In the genomic region with DNA sequence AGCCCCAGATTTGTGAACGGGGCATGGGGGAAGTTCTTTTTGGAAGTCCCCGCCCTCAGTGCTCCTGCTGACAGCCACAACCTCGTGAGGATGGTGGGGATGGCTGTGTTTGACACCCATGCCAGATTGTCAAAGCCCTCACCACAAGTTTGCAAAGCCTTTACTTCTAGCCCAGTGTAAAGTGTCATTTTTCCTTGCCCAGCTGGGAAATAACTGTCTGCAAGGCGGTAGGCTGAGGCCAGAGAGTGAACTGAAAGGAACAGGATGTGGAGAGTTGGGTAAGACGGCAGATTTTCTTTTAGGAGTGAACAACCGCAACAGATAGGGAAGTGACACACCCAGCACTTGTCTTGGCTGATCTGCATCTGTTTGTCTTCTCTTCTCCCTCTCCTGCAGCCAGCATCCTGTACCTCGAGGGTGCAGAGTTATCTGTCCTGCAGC, we compare ENCODE assay signal across 10 cellular contexts. TPM values are rescaled to one million over a fixed set of nuclear protein-coding genes. Genes with fewer than 3 reads are reported as not detected.
A peak's percentile ranks its signal among the peaks of the same experiment; 100 is the strongest.
DNase-seq lines count a peak whose midpoint lies in the region; ATAC-seq, FAIRE-seq and TF ChIP-seq lines count a peak whose summit lies in the region.
"Had no signal": no experiment of that assay in that cellular context is flagged by ENCODE, and none has a peak within 500 bp of the region (broad histone marks: within the 10 kb centered on the region; RNA-seq: fewer than 3 reads in every experiment).

No MANE protein-coding gene starts in this region.

- ATAC-seq in right lobe of liver (peak; percentile 42 to 74 (median 61)), HepG2 (no peak), T-helper 17 cell (peak; percentile 78), upper lobe of left lung (ENCODE audit: low FRiP score in 2 of 2) (peak; percentile 51 to 80), HG03342 (IDR thresholded peaks at IDR 0.05; ENCODE audit: unreplicated experiment) (no peak)
- ATAC-seq: PC-3 had no signal

- TF ChIP-seq RAD21 in HepG2 (CRISPR knock-in tag; IDR thresholded peaks at IDR 0.05), result no peak

- CTCF ChIA-PET in HepG2 (lab: Yijun Ruan, JAX; ENCODE audit: low intra/inter-chr PET ratio, low total read pairs), result no interaction called here

- WGBS in right lobe of liver (ENCODE audit: insufficient coverage, low coverage, low lambda C conversion rate, missing lambda C conversion rate), result 49% methylated on average over 7 of the region's 7 CpGs
- WGBS in HepG2 (ENCODE audit: low lambda C conversion rate), result 89% methylated on average over 7 of the region's 7 CpGs
- WGBS in upper lobe of left lung, 2 donors, result 44 to 59% methylated on average over 7 of the region's 7 CpGs
- 54 to 75% (median 74%) methylated on average over 6 to 7 of the region's 7 CpGs for WGBS in stomach, 5 donors

- in situ Hi-C loops in HepG2 (cut with HindIII; ENCODE audit: extremely low pct_ligation_motif_present, low pct_unique_long_range_greater_than_20kb), result no loop called here

- intact Hi-C loops in right lobe of liver (cut with DNase I), result no loop called here
- intact Hi-C loops in HepG2 (cut with micrococcal nuclease; ENCODE audit: unreplicated experiment), result no loop called here
- intact Hi-C loops in stomach (cut with DNase I; ENCODE audit: low total_unique reads), result no loop called here

- H4K20me1 ChIP-seq in HepG2 (ENCODE audit: insufficient read depth, low read length), result no peaks in the 10 kb centered on the region

- H3K27me3 ChIP-seq in right lobe of liver (no peaks in the 10 kb centered on the region), HepG2 (ENCODE audit: control insufficient read depth in 1 of 2, insufficient read depth in 2 of 2, low read length in 2 of 2) (no peaks in the 10 kb centered on the region), upper lobe of left lung (no peaks in the 10 kb centered on the region), stomach (no peaks in the 10 kb centered on the region)

- H3K4me3 ChIP-seq in right lobe of liver, result no peak overlapping the region
- H3K4me3 ChIP-seq in HepG2 (replicated peaks in 1 of 3; ENCODE audit: insufficient read depth in 1 of 3, low read depth in 2 of 3, low read length in 3 of 3), result no peak overlapping the region
- H3K4me3 ChIP-seq in upper lobe of left lung, result no peak overlapping the region
- no peak overlapping the region for H3K4me3 ChIP-seq in stomach

- no peaks in the 10 kb centered on the region for H3K9me3 ChIP-seq in right lobe of liver
- H3K9me3 ChIP-seq in HepG2 (ENCODE audit: low read length), result no peaks in the 10 kb centered on the region
- H3K9me3 ChIP-seq in T-helper 17 cell (ENCODE audit: control insufficient read depth, low read length, poor library complexity, severe bottlenecking), result no peaks in the 10 kb centered on the region
- H3K9me3 ChIP-seq in upper lobe of left lung, result no peaks in the 10 kb centered on the region
- no peaks in the 10 kb centered on the region for H3K9me3 ChIP-seq in stomach

- peaks cover 56% of the 10 kb centered on the region for H3K4me1 Mint-ChIP-seq in T-helper 17 cell

- no peaks in the 10 kb centered on the region for H3K27me3 Mint-ChIP-seq in T-helper 17 cell

- POLR2A ChIA-PET in HepG2 (lab: Yijun Ruan, JAX), result no interaction called here

- FAIRE-seq in HepG2 (lab: Jason Lieb, UNC), result no peak

- H3K4me2 ChIP-seq in HepG2 (ENCODE audit: low read depth, low read length), result no peak overlapping the region
- H3K4me2 ChIP-seq: KMS-11 had no signal

- BruUV-seq in HepG2 (replicated peaks; lab: Mats Ljungman, UMichigan), result no TSS peak

- H3K9ac ChIP-seq in HepG2 (ENCODE audit: insufficient read depth, low read depth, low read length), result no peak overlapping the region
- H3K9ac ChIP-seq: KMS-11 had no signal

- H3K4me1 ChIP-seq in right lobe of liver (peaks cover 0 to 11% (median 2%) of the 10 kb centered on the region in 4 donors), HepG2 (ENCODE audit: insufficient read depth, low read length) (no peaks in the 10 kb centered on the region), upper lobe of left lung (peaks cover 8 to 30% (median 17%) of the 10 kb centered on the region in 4 donors), stomach (peaks cover 0 to 57% (median 0%) of the 10 kb centered on the region in 4 donors)

- peak overlapping the region; percentile 87 for H3K27ac Mint-ChIP-seq in T-helper 17 cell

- no peak for TF ChIP-seq POLR2A in right lobe of liver (IDR thresholded peaks at IDR 0.05)
- no peak for TF ChIP-seq POLR2A in HepG2 (IDR thresholded peaks at IDR 0.05; ENCODE audit: insufficient read depth in 1 of 2, low read depth in 2 of 2, low read length in 2 of 2)
- TF ChIP-seq POLR2A in upper lobe of left lung (IDR thresholded peaks at IDR 0.05), result no peak
- no peak for TF ChIP-seq POLR2A in stomach (IDR thresholded peaks at IDR 0.05)

- TF ChIP-seq CTCF in right lobe of liver (IDR thresholded peaks at IDR 0.05), result no peak
- no peak for TF ChIP-seq CTCF in HepG2 (CRISPR knock-in tag; IDR thresholded peaks at IDR 0.05)
- TF ChIP-seq CTCF in upper lobe of left lung (IDR thresholded peaks at IDR 0.05), result no peak
- TF ChIP-seq CTCF in stomach (IDR thresholded peaks at IDR 0.05), result no peak

- DNase-seq in right lobe of liver, result no peak
- DNase-seq in HepG2 (ENCODE audit: low spot score), result no peak
- DNase-seq in T-helper 17 cell, result no peak
- peak; percentile 57 for DNase-seq in globus pallidus (ENCODE audit: low spot score)
- no peak for DNase-seq in upper lobe of left lung
- DNase-seq in stomach, result no peak
- DNase-seq in NCI-H526 (lab: John Stamatoyannopoulos, UW), result no peak
- DNase-seq: PC-3 had no signal

- no peak for TF ChIP-seq EP300 in HepG2 (IDR thresholded peaks at IDR 0.05; ENCODE audit: low read depth in 2 of 2, low read length in 2 of 2)
- no peak for TF ChIP-seq EP300 in HepG2 (CRISPR knock-in tag; IDR thresholded peaks at IDR 0.05; ENCODE audit: borderline replicate concordance)
- no peak for TF ChIP-seq EP300 in upper lobe of left lung (IDR thresholded peaks at IDR 0.05)
- TF ChIP-seq EP300 in stomach (IDR thresholded peaks at IDR 0.05), result no peak

- peaks cover 10% of the 10 kb centered on the region for H3K36me3 Mint-ChIP-seq in T-helper 17 cell (ENCODE audit: low read depth)

- H3K4me3 Mint-ChIP-seq in T-helper 17 cell, result peak overlapping the region; percentile 70

- peaks cover 0 to 64% (median 21%) of the 10 kb centered on the region in 4 donors for H3K36me3 ChIP-seq in right lobe of liver
- H3K36me3 ChIP-seq in HepG2 (replicated peaks in 1 of 2; ENCODE audit: control insufficient read depth in 1 of 2, insufficient read depth in 2 of 2, low read length in 2 of 2), result peaks cover 6 to 26% of the 10 kb centered on the region in 2 experiments; a peak in 3 of 5 replicates
- peaks cover 33 to 64% (median 57%) of the 10 kb centered on the region in 4 donors for H3K36me3 ChIP-seq in upper lobe of left lung
- peaks cover 51 to 66% (median 65%) of the 10 kb centered on the region in 4 donors for H3K36me3 ChIP-seq in stomach

- no peaks in the 10 kb centered on the region for H3K79me2 ChIP-seq in HepG2 (ENCODE audit: insufficient read depth, low read length)

- H3K27ac ChIP-seq in right lobe of liver (no peak overlapping the region), HepG2 (ENCODE audit: extremely low read length, insufficient read depth, low read length) (no peak overlapping the region), upper lobe of left lung (peak overlapping the region in 3 of 4 donors; percentile 49 to 71 (median 64)), stomach (peak overlapping the region in 1 of 5 donors; percentile 24)
- H3K27ac ChIP-seq: KMS-11 had no signal

- no peak overlapping the region for H2AFZ ChIP-seq in HepG2 (ENCODE audit: low read length)

RNA-seq across cellular contexts. Expression of a gene that starts 13.6 kb away (rescaled TPM):
- 10 to 100 TPM in 3 of 6 experiments, 1 to 10 TPM in 3; 7.1 to 13.6 (median 9.6) TPM for total RNA-seq in right lobe of liver
- 1.5 and 2.5 TPM in 2 replicates for total RNA-seq in HepG2 (2016; rRNA removed; fragmentation: Illumina TruSeq; extraction: Trizol)
- 0.61 and 0.62 TPM in 2 replicates for total RNA-seq in HepG2 (2016; cell fraction: cytosol; rRNA removed; fragmentation: Illumina TruSeq; extraction: Trizol; ENCODE audit: low read depth)
- total RNA-seq in HepG2 (2016; cell fraction: insoluble cytoplasmic fraction; rRNA removed; fragmentation: Illumina TruSeq; extraction: Trizol), result 0.95 and 3.2 TPM in 2 replicates
- total RNA-seq in HepG2 (2016; cell fraction: membrane; rRNA removed; fragmentation: Illumina TruSeq; extraction: Trizol), result 0.38 and 0.68 TPM in 2 replicates
- 2.4 and 2.5 TPM in 2 replicates for total RNA-seq in HepG2 (2016; cell fraction: nucleus; rRNA removed; fragmentation: Illumina TruSeq; extraction: Trizol)
- 8.2 and 8.4 TPM in 2 replicates for polyA plus RNA-seq in HepG2 (2011; rRNA removed)
- 5.2 TPM in 2 replicates for polyA plus RNA-seq in HepG2 (2011; cell fraction: cytosol; rRNA removed)
- 8.5 and 8.8 TPM in 2 replicates for polyA plus RNA-seq in HepG2 (2011; cell fraction: nucleus; rRNA removed)
- 3.0 and 4.2 TPM in 2 replicates for polyA plus RNA-seq in HepG2 (2012)
- polyA plus RNA-seq in HepG2 (2016; cell fraction: cytosol; fragmentation: Illumina TruSeq; extraction: Trizol; ENCODE audit: low read depth), result 0.52 and 0.53 TPM in 2 replicates
- polyA plus RNA-seq in HepG2 (2016; cell fraction: insoluble cytoplasmic fraction; fragmentation: Illumina TruSeq; extraction: Trizol; ENCODE audit: low read depth), result 2.4 and 2.6 TPM in 2 replicates
- polyA plus RNA-seq in HepG2 (2016; cell fraction: membrane; fragmentation: Illumina TruSeq; extraction: Trizol; ENCODE audit: low read depth), result 0.46 and 0.87 TPM in 2 replicates
- 5.9 TPM in 2 replicates for polyA plus RNA-seq in HepG2 (2016; cell fraction: nucleus; fragmentation: Illumina TruSeq; extraction: Trizol; ENCODE audit: insufficient read depth, low read depth)
- 9.0 and 12.5 TPM in 2 replicates for polyA minus RNA-seq in HepG2 (2011; rRNA and poly(A)+ RNA removed; ENCODE audit: low replicate concordance)
- polyA minus RNA-seq in HepG2 (2011; cell fraction: cytosol; rRNA and poly(A)+ RNA removed), result 1.4 and 3.1 TPM in 2 replicates
- polyA minus RNA-seq in HepG2 (2011; cell fraction: nucleus; rRNA and poly(A)+ RNA removed), result 3.6 and 6.1 TPM in 2 replicates
- 10 to 100 TPM; 26.2 to 31.0 TPM for total RNA-seq in T-helper 17 cell
- 10 to 100 TPM; 22.6 to 58.9 (median 35.9) TPM for total RNA-seq in upper lobe of left lung
- total RNA-seq in stomach, result 10 to 100 TPM in 4 of 5 donors, 1 to 10 TPM in 1; 6.2 to 19.1 (median 14.7) TPM
- 1 to 10 TPM; 3.2 to 3.8 (median 3.7) TPM for polyA plus RNA-seq in stomach

RNA-seq across cellular contexts. Expression of a gene that starts 22.8 kb away (rescaled TPM):
- total RNA-seq in right lobe of liver (under 1 TPM; 0.05 to 0.33 (median 0.19) TPM), HepG2 (2016; rRNA removed; fragmentation: Illumina TruSeq; extraction: Trizol) (not detected in 2 replicates), T-helper 17 cell (under 1 TPM in 1 of 2 donors, not detected in 1; 0.20 TPM), upper lobe of left lung (1 to 10 TPM in 3 of 6 donors, under 1 TPM in 2, not detected in 1; 0.10 to 2.0 (median 1.1) TPM), stomach (under 1 TPM in 2 of 5 donors, not detected in 3; 0.37 to 0.45 TPM)
- not detected in 2 replicates for total RNA-seq in HepG2 (2016; cell fraction: cytosol; rRNA removed; fragmentation: Illumina TruSeq; extraction: Trizol; ENCODE audit: low read depth)
- not detected in 2 replicates for total RNA-seq in HepG2 (2016; cell fraction: insoluble cytoplasmic fraction; rRNA removed; fragmentation: Illumina TruSeq; extraction: Trizol)
- not detected in 2 replicates for total RNA-seq in HepG2 (2016; cell fraction: membrane; rRNA removed; fragmentation: Illumina TruSeq; extraction: Trizol)
- total RNA-seq in HepG2 (2016; cell fraction: nucleus; rRNA removed; fragmentation: Illumina TruSeq; extraction: Trizol), result not detected in 2 replicates
- polyA plus RNA-seq in HepG2 (2011; rRNA removed) (not detected in 2 replicates), stomach (under 1 TPM in 2 of 3 donors, not detected in 1; 0.08 to 0.12 TPM)
- polyA plus RNA-seq in HepG2 (2011; cell fraction: cytosol; rRNA removed), result 0.01 TPM in 1 of 2 replicates, not detected in the other
- not detected in 2 replicates for polyA plus RNA-seq in HepG2 (2011; cell fraction: nucleus; rRNA removed)
- polyA plus RNA-seq in HepG2 (2012), result not detected in 2 replicates
- polyA plus RNA-seq in HepG2 (2016; cell fraction: cytosol; fragmentation: Illumina TruSeq; extraction: Trizol; ENCODE audit: low read depth), result not detected in 2 replicates
- not detected in 2 replicates for polyA plus RNA-seq in HepG2 (2016; cell fraction: insoluble cytoplasmic fraction; fragmentation: Illumina TruSeq; extraction: Trizol; ENCODE audit: low read depth)
- not detected in 2 replicates for polyA plus RNA-seq in HepG2 (2016; cell fraction: membrane; fragmentation: Illumina TruSeq; extraction: Trizol; ENCODE audit: low read depth)
- polyA plus RNA-seq in HepG2 (2016; cell fraction: nucleus; fragmentation: Illumina TruSeq; extraction: Trizol; ENCODE audit: insufficient read depth, low read depth), result not detected in 2 replicates
- polyA minus RNA-seq in HepG2 (2011; rRNA and poly(A)+ RNA removed; ENCODE audit: low replicate concordance), result not detected in 2 replicates
- not detected in 2 replicates for polyA minus RNA-seq in HepG2 (2011; cell fraction: cytosol; rRNA and poly(A)+ RNA removed)
- polyA minus RNA-seq in HepG2 (2011; cell fraction: nucleus; rRNA and poly(A)+ RNA removed), result not detected in 2 replicates

Comparison
In these comparisons a context has a peak if more than half of its experiments do, and no peak if none do; other contexts are left out.
1. ATAC-seq: peak in right lobe of liver (4 of 4), T-helper 17 cell (single experiment) and upper lobe of left lung (2 of 2); none in HepG2 (single experiment) and HG03342 (single experiment).
2. H3K27ac ChIP-seq: peak in upper lobe of left lung (3 of 4); none in right lobe of liver (0 of 3) and HepG2 (single experiment).